ENCODE assay signal across 1 cellular context in the genomic region with DNA sequence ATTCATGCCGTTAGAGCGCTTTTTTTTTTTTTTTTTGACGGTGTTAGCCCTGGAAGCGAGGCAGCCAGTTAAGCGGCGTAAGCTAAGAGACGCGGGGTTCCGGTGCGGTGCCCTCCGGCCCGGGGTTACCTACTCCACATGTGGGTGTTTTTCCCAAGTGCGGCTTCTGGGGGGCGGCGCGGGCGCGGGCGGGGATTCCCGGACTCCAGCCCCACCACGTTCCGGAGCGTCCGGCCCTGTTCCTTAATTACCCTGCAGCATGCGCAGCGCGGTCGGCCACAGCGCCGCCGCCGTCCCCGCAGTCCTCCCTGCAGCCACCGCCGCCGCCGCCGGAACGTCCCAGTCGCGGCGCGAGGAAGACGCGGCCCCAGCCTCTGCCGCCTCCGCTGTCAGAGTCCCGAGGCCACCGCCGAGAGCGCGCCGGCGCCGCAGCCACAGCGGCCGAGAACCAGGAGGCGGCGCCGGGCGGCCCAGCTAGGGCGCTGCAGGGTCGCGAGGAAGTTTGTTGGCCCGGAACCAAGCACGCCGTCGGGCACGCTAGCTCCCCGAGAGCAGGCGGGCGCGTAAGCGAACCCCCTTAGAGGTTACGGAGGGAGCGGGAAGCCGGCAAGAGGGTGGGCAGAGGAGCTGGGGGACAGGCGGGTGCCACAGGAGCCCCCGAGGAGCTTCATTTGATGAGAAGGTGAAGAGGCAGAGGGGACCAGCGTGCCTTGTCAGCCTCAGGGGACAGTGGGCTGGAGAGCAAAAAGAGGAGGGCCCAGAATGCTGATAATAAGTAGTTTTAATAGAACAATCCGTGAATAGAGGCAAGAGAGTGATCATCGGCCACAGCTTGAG.
A peak's percentile ranks its signal among the peaks of the same experiment; 100 is the strongest.
TF ChIP-seq lines count a peak whose summit lies in the region.

No MANE protein-coding gene starts in this region.

TF ChIP-seq in K562, 482 proteins besides CTCF, POLR2A, EP300 and RAD21 (continued from another document):
- TF ChIP-seq, protein P1, sequence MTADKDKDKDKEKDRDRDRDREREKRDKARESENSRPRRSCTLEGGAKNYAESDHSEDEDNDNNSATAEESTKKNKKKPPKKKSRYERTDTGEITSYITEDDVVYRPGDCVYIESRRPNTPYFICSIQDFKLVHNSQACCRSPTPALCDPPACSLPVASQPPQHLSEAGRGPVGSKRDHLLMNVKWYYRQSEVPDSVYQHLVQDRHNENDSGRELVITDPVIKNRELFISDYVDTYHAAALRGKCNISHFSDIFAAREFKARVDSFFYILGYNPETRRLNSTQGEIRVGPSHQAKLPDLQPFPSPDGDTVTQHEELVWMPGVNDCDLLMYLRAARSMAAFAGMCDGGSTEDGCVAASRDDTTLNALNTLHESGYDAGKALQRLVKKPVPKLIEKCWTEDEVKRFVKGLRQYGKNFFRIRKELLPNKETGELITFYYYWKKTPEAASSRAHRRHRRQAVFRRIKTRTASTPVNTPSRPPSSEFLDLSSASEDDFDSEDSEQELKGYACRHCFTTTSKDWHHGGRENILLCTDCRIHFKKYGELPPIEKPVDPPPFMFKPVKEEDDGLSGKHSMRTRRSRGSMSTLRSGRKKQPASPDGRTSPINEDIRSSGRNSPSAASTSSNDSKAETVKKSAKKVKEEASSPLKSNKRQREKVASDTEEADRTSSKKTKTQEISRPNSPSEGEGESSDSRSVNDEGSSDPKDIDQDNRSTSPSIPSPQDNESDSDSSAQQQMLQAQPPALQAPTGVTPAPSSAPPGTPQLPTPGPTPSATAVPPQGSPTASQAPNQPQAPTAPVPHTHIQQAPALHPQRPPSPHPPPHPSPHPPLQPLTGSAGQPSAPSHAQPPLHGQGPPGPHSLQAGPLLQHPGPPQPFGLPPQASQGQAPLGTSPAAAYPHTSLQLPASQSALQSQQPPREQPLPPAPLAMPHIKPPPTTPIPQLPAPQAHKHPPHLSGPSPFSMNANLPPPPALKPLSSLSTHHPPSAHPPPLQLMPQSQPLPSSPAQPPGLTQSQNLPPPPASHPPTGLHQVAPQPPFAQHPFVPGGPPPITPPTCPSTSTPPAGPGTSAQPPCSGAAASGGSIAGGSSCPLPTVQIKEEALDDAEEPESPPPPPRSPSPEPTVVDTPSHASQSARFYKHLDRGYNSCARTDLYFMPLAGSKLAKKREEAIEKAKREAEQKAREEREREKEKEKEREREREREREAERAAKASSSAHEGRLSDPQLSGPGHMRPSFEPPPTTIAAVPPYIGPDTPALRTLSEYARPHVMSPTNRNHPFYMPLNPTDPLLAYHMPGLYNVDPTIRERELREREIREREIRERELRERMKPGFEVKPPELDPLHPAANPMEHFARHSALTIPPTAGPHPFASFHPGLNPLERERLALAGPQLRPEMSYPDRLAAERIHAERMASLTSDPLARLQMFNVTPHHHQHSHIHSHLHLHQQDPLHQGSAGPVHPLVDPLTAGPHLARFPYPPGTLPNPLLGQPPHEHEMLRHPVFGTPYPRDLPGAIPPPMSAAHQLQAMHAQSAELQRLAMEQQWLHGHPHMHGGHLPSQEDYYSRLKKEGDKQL (CRISPR knock-in tag; IDR thresholded peaks at IDR 0.05; ENCODE audit: borderline replicate concordance), result no peak
- TF ChIP-seq HSF4 (CRISPR knock-in tag; IDR thresholded peaks at IDR 0.05; ENCODE audit: borderline replicate concordance) (no peak), KLF6 (CRISPR knock-in tag; IDR thresholded peaks at IDR 0.05; ENCODE audit: borderline replicate concordance) (no peak), CBX1 (IDR thresholded peaks at IDR 0.05; ENCODE audit: low read depth) (no peak), ZNF408 (CRISPR knock-in tag; IDR thresholded peaks at IDR 0.05; ENCODE audit: low read depth) (no peak), NFIC (IDR thresholded peaks at IDR 0.05) (peak; percentile 73), PURB (CRISPR knock-in tag; IDR thresholded peaks at IDR 0.05; ENCODE audit: low read depth) (no peak), HINFP (tag; conservative IDR thresholded peaks at IDR 0.05; ENCODE audit: low read depth) (no peak), NELFE (IDR thresholded peaks at IDR 0.05; ENCODE audit: insufficient read depth, insufficient read length) (no peak), GABPA (tag; conservative IDR thresholded peaks at IDR 0.05; ENCODE audit: low read depth) (no peak), NR0B1 (IDR thresholded peaks at IDR 0.05; ENCODE audit: partially characterized antibody) (no peak), JUND (IDR thresholded peaks at IDR 0.05; ENCODE audit: borderline replicate concordance, low read depth, low read length) (no peak), JUND (tag; IDR thresholded peaks at IDR 0.05; ENCODE audit: borderline replicate concordance, low read depth, low read length) (no peak), IRF1 (CRISPR knock-in tag; IDR thresholded peaks at IDR 0.05; ENCODE audit: borderline replicate concordance) (no peak), SMAD4 (CRISPR knock-in tag; conservative IDR thresholded peaks at IDR 0.05) (peak; percentile 45; the same call in 1 of the 2 replicates), MBD2 (IDR thresholded peaks at IDR 0.05; ENCODE audit: borderline replicate concordance, low read depth) (no peak), STAT6 (CRISPR knock-in tag; IDR thresholded peaks at IDR 0.05) (no peak), PHF8 (IDR thresholded peaks at IDR 0.05; ENCODE audit: borderline replicate concordance, low read length) (no peak), HDAC6 (IDR thresholded peaks at IDR 0.05; ENCODE audit: low read depth, low read length) (no peak), HEY1 (CRISPR knock-in tag; IDR thresholded peaks at IDR 0.05; ENCODE audit: borderline replicate concordance) (no peak), MYNN (IDR thresholded peaks at IDR 0.05) (no peak), MYNN (CRISPR knock-in tag; IDR thresholded peaks at IDR 0.05) (no peak), IFI16 (CRISPR knock-in tag; IDR thresholded peaks at IDR 0.05) (no peak), CBX2 (IDR thresholded peaks at IDR 0.05; ENCODE audit: insufficient read depth, low read length, poor library complexity, severe bottlenecking) (no peak), ZC3H11A (IDR thresholded peaks at IDR 0.05; ENCODE audit: low read depth, low read length) (no peak), UBTF (IDR thresholded peaks at IDR 0.05; ENCODE audit: borderline replicate concordance in 1 of 2, low read depth in 2 of 2, low read length in 2 of 2) (peak; percentile 87 to 95), ZBTB8A (IDR thresholded peaks at IDR 0.05; ENCODE audit: partially characterized antibody) (no peak), RHOXF2B (CRISPR knock-in tag; conservative IDR thresholded peaks at IDR 0.05) (no peak), ZNF280B (CRISPR knock-in tag; IDR thresholded peaks at IDR 0.05) (no peak), CSDE1 (IDR thresholded peaks at IDR 0.05) (no peak)
- TF ChIP-seq, protein P2, sequence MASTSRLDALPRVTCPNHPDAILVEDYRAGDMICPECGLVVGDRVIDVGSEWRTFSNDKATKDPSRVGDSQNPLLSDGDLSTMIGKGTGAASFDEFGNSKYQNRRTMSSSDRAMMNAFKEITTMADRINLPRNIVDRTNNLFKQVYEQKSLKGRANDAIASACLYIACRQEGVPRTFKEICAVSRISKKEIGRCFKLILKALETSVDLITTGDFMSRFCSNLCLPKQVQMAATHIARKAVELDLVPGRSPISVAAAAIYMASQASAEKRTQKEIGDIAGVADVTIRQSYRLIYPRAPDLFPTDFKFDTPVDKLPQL (IDR thresholded peaks at IDR 0.05; ENCODE audit: extremely low read depth, insufficient read length), result no peak
